ENCODE assay signal across 19 cellular contexts in genomic region chr20:63023836-63024571, GRCh38. TPM values are rescaled to one million over a fixed set of nuclear protein-coding genes. Genes with fewer than 3 reads are reported as not detected.
"Had no signal": no experiment of that assay in that cellular context is flagged by ENCODE, and none has a peak within 500 bp of the region (broad histone marks: within the 10 kb centered on the region; RNA-seq: fewer than 3 reads in every experiment).

No MANE protein-coding gene starts in this region.

- H3K4me1 ChIP-seq: prostate gland, testis had no signal

- H3K27me3 ChIP-seq: testis had no signal

- H3K27ac ChIP-seq: body of pancreas, coronary artery, esophagus muscularis mucosa, prostate gland, stomach, testis, upper lobe of left lung had no signal

- DNase-seq: amniotic stem cell; body of pancreas; central memory CD4-positive, alpha-beta T cell; hippocampal formation; stimulated activated CD4-positive, alpha-beta T cell treated with anti-CD3 and anti-CD28 coated beads, Interleukin-1b, Interleukin-23, amount 100 ng/mL, for 48 hours; stomach; SW 1271; testis had no signal

- H3K9me3 ChIP-seq: prostate gland, testis, upper lobe of left lung had no signal

- H3K36me3 ChIP-seq: esophagus muscularis mucosa, prostate gland, stomach, upper lobe of left lung had no signal

- H3K4me3 ChIP-seq: body of pancreas, coronary artery, esophagus muscularis mucosa, prostate gland, stomach, testis, upper lobe of left lung had no signal

- ATAC-seq: activated CD4-positive, CD25-positive, alpha-beta regulatory T cell treated with anti-CD3 and anti-CD28 coated beads, Interleukin-2, amount 50 U/mL, for 24 hours; body of pancreas; sciatic nerve had no signal

RNA-seq across cellular contexts. Expression of gene BHLHE23, which starts 17.2 kb away (rescaled TPM):
- total RNA-seq: body of pancreas; esophagus muscularis mucosa; liver; mesenteric fat pad; omental fat pad; sciatic nerve; T-helper 2 cell treated with Interferon-gamma antibody and Interleukin-4, amounts not matched to agents 100 ng/mL and 5 ng/mL, for 36 hours; upper lobe of left lung had no signal
- polyA plus RNA-seq: keratinocyte, liver, stomach had no signal
